Comparison of ENCODE assay signal across 8 cellular contexts in the genomic region with DNA sequence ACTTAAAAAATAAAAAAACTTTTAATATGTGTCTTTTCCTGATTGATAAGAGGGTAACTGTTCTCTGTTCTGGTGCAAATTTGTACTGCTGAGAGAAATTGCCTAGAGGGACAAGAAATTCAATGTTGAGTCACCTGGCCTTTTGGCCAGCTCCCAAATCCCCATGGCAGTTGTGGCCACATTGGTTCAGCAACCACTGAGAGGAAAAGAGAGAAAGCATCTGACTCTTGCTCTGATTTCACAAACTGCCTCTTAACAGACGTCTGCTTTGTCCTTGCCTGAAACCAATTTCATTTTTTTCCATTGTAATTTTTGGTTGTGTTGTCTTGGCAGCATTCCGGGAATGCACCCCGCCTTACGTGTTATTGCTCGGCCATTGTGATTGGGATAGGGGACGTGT. TPM values are rescaled to one million over a fixed set of nuclear protein-coding genes. Genes with fewer than 3 reads are reported as not detected.
DNase-seq lines count a peak whose midpoint lies in the region; FAIRE-seq and TF ChIP-seq lines count a peak whose summit lies in the region.

No MANE protein-coding gene starts in this region.

- no peaks in the 10 kb centered on the region for H3K36me3 Mint-ChIP-seq in MCF 10A (ENCODE audit: insufficient read depth, unreplicated experiment)
- no peaks in the 10 kb centered on the region for H3K36me3 Mint-ChIP-seq in endothelial cell (ENCODE audit: low read depth, unreplicated experiment)

- no TSS peak for BruUV-seq in MCF 10A (replicated peaks; lab: Mats Ljungman, UMichigan)

- H3K4me1 ChIP-seq in small intestine (ENCODE audit: control insufficient read depth in 2 of 2, insufficient read depth in 1 of 2, low read depth in 1 of 2, low read length in 1 of 2), result no peaks in the 10 kb centered on the region

- no peak overlapping the region for H3K4me3 ChIP-seq in small intestine (ENCODE audit: low read depth in 1 of 2, low read length in 2 of 2)

- POLR2A ChIA-PET in MCF 10A (lab: Yijun Ruan, JAX), result interaction anchor here (0.9 to 1.4 kb wide), 5 partner anchors 9 to 236 kb away, joined by 3 to 9 read pairs (median 3); no protein-coding TSS in a partner anchor

- 71 to 79% (median 76%) methylated on average over 6 of the region's 6 CpGs for WGBS in small intestine, 3 donors

- DNase-seq in GM12891 (ENCODE audit: insufficient read length, low spot score), result no peak
- peak; percentile 79 to 92 for DNase-seq in NCI-H1930 (lab: John Stamatoyannopoulos, UW)
- peak; percentile 96 for DNase-seq in MCF 10A (ENCODE audit: unreplicated experiment)
- DNase-seq in occipital lobe (lab: John Stamatoyannopoulos, UW), result peak; percentile 25
- DNase-seq in endothelial cell (ENCODE audit: low spot score), result no peak
- no peak for DNase-seq in DMS 273 treated with DMSO at 0.1 percent for 48 hours (lab: John Stamatoyannopoulos, UW)
- no peak for DNase-seq in small intestine
- DNase-seq in glomerular visceral epithelial cell (ENCODE audit: extremely low spot score), result no peak

- TF ChIP-seq CTCF in MCF 10A (IDR thresholded peaks at IDR 0.05; ENCODE audit: unreplicated experiment), result no peak
- TF ChIP-seq CTCF in endothelial cell (IDR thresholded peaks at IDR 0.05; ENCODE audit: unreplicated experiment), result no peak

- H3K36me3 ChIP-seq in small intestine (ENCODE audit: control insufficient read depth in 2 of 2, insufficient read depth in 2 of 2, low read length in 2 of 2), result no peaks in the 10 kb centered on the region

- H3K4me3 Mint-ChIP-seq in MCF 10A (ENCODE audit: unreplicated experiment) (peak overlapping the region; percentile 64), endothelial cell (ENCODE audit: unreplicated experiment) (no peak overlapping the region)

- H3K9me3 Mint-ChIP-seq in MCF 10A (ENCODE audit: unreplicated experiment) (no peaks in the 10 kb centered on the region), endothelial cell (ENCODE audit: unreplicated experiment) (no peaks in the 10 kb centered on the region)

- CTCF ChIA-PET in MCF 10A (lab: Yijun Ruan, JAX), result interaction anchor here (0.6 to 1.5 kb wide), 4 partner anchors 12 to 551 kb away, joined by 3 to 7 read pairs (median 3); no protein-coding TSS in a partner anchor

- TF ChIP-seq POLR2A in GM12891 (IDR thresholded peaks at IDR 0.05; ENCODE audit: low read depth, low read length), result no peak

- H3K9me3 ChIP-seq in small intestine (ENCODE audit: control insufficient read depth, low read depth), result no peaks in the 10 kb centered on the region

- no peaks in the 10 kb centered on the region for H3K27me3 Mint-ChIP-seq in MCF 10A (ENCODE audit: insufficient read depth, unreplicated experiment)
- H3K27me3 Mint-ChIP-seq in endothelial cell (ENCODE audit: unreplicated experiment), result no peaks in the 10 kb centered on the region

- FAIRE-seq in GM12891 (lab: Jason Lieb, UNC) (peak; percentile 9), small intestine (lab: Jason Lieb, UNC) (no peak)

- peaks cover 32% of the 10 kb centered on the region for H3K4me1 Mint-ChIP-seq in MCF 10A (ENCODE audit: insufficient read depth, unreplicated experiment)
- peaks cover 3% of the 10 kb centered on the region for H3K4me1 Mint-ChIP-seq in endothelial cell (ENCODE audit: unreplicated experiment)

- H3K27ac Mint-ChIP-seq in MCF 10A (ENCODE audit: low read depth, unreplicated experiment), result peak overlapping the region; percentile 96
- H3K27ac Mint-ChIP-seq in endothelial cell (ENCODE audit: unreplicated experiment), result no peak overlapping the region

- no peak overlapping the region for H3K27ac ChIP-seq in small intestine (ENCODE audit: low read depth in 1 of 2, low read length in 1 of 2)

- H3K27me3 ChIP-seq in small intestine (ENCODE audit: control insufficient read depth in 2 of 2, insufficient read depth in 2 of 2, low read length in 2 of 2), result no peaks in the 10 kb centered on the region

- intact Hi-C loops in MCF 10A (cut with micrococcal nuclease), result loop anchor here (5.0 kb wide), 1 partner anchor 545 kb away; no protein-coding TSS in a partner anchor

TF ChIP-seq in GM12891, 5 proteins besides CTCF, POLR2A, EP300 and RAD21:
- TF ChIP-seq POU2F2 (IDR thresholded peaks at IDR 0.05; ENCODE audit: low read depth, low read length), result no peak
- no peak for TF ChIP-seq SPI1 (IDR thresholded peaks at IDR 0.05; ENCODE audit: low read depth, low read length)
- TF ChIP-seq TAF1 (IDR thresholded peaks at IDR 0.05; ENCODE audit: low read depth, low read length), result no peak
- TF ChIP-seq POLR2AphosphoS5 (IDR thresholded peaks at IDR 0.05; ENCODE audit: low read depth, low read length), result no peak
- TF ChIP-seq PAX5 (IDR thresholded peaks at IDR 0.05; ENCODE audit: insufficient read depth, low read length, severe bottlenecking), result no peak

RNA-seq across cellular contexts. Expression of a gene that starts 42.4 kb away (rescaled TPM):
- 0.67 TPM for polyA plus RNA-seq in GM12891 (2012; ENCODE audit: low read depth, missing spikeins)
- total RNA-seq in MCF 10A (2022), result not detected in 2 replicates
- total RNA-seq in occipital lobe, result 266 TPM
- total RNA-seq in endothelial cell (ENCODE audit: unreplicated experiment), result not detected
- polyA plus RNA-seq in small intestine, result 1 to 10 TPM in 1 of 3 donors, not detected in 2; 1.1 TPM

Comparison
In these comparisons a context has a peak if more than half of its experiments do, and no peak if none do; other contexts are left out.
1. DNase-seq: peak in NCI-H1930 (2 of 2), MCF 10A (single experiment) and occipital lobe (single experiment); none in GM12891 (single experiment), endothelial cell (single experiment), DMS 273 treated with DMSO at 0.1 percent for 48 hours (single experiment), small intestine (single experiment) and glomerular visceral epithelial cell (single experiment).
2. RNA of a gene that starts 42.4 kb away (total RNA-seq): 266 TPM in occipital lobe (single experiment); not detected in endothelial cell (single experiment) and not detected in MCF 10A; every median in the first group is over 100 times any median in the second.